ENCODE assay signal across 1 cellular context in the genomic region with DNA sequence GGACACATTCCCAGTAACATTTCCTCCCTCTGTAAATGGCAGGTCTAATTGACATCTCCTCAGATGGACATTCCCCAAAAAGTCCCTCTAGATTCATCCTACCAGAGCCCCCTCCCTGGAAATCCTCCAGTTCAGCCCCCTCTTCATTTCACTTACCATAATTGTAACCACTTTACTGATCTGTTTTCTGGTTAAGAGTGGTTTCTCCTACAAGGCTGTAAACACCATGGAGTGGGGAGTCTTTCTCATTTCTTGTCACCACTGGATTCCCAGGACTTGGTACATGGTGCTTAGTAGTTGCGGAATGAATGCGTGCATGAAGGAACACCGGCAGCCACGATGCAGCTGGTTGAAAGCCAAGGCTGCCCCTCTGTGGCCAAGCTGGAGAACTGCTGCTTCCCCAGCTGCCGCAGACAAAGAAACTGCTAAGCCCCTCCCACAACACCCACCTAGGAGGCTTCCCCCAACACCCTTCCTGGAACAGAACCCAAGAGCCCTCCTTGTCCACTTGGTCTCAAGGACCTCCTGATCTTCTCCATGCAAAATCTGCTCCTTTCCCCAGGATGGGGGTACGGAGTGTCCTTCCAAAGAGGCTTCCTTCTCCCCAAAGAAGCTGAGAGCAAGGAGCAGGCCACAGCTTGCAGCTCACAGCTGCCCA.
TF ChIP-seq lines count a peak whose summit lies in the region.

No MANE protein-coding gene starts in this region.

TF ChIP-seq in K562, 482 proteins besides CTCF, POLR2A, EP300 and RAD21 (continued from another document and continues in another):
- TF ChIP-seq ZBTB34 (CRISPR knock-in tag; IDR thresholded peaks at IDR 0.05), result no peak
- TF ChIP-seq BCL6 (CRISPR knock-in tag; IDR thresholded peaks at IDR 0.05), result peak; percentile 12; the same call in 1 of the 2 replicates
- no peak for TF ChIP-seq ZNF507 (tag; conservative IDR thresholded peaks at IDR 0.05)
- TF ChIP-seq, protein P1, sequence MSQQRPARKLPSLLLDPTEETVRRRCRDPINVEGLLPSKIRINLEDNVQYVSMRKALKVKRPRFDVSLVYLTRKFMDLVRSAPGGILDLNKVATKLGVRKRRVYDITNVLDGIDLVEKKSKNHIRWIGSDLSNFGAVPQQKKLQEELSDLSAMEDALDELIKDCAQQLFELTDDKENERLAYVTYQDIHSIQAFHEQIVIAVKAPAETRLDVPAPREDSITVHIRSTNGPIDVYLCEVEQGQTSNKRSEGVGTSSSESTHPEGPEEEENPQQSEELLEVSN (IDR thresholded peaks at IDR 0.05; ENCODE audit: borderline replicate concordance in 1 of 2, extremely low read depth in 1 of 2, insufficient read depth in 1 of 2, insufficient read length in 1 of 2, low read depth in 1 of 2, low read length in 1 of 2, poor library complexity in 1 of 2, severe bottlenecking in 1 of 2), result peak in 1 of 2 experiments; percentile 54
- TF ChIP-seq, protein P2, sequence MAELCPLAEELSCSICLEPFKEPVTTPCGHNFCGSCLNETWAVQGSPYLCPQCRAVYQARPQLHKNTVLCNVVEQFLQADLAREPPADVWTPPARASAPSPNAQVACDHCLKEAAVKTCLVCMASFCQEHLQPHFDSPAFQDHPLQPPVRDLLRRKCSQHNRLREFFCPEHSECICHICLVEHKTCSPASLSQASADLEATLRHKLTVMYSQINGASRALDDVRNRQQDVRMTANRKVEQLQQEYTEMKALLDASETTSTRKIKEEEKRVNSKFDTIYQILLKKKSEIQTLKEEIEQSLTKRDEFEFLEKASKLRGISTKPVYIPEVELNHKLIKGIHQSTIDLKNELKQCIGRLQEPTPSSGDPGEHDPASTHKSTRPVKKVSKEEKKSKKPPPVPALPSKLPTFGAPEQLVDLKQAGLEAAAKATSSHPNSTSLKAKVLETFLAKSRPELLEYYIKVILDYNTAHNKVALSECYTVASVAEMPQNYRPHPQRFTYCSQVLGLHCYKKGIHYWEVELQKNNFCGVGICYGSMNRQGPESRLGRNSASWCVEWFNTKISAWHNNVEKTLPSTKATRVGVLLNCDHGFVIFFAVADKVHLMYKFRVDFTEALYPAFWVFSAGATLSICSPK (IDR thresholded peaks at IDR 0.05; ENCODE audit: borderline replicate concordance), result no peak
- no peak for TF ChIP-seq FOXJ3 (CRISPR knock-in tag; IDR thresholded peaks at IDR 0.05)
- TF ChIP-seq ZNF408 (CRISPR knock-in tag; IDR thresholded peaks at IDR 0.05; ENCODE audit: low read depth), result no peak; the same call in 1 of the 2 replicates
- TF ChIP-seq MTF1 (CRISPR knock-in tag; IDR thresholded peaks at IDR 0.05; ENCODE audit: borderline replicate concordance), result peak; percentile 78
- TF ChIP-seq SNIP1 (IDR thresholded peaks at IDR 0.05; ENCODE audit: low read depth), result no peak
- peak; percentile 87 for TF ChIP-seq L3MBTL2 (IDR thresholded peaks at IDR 0.05)
- TF ChIP-seq ZNF280A (IDR thresholded peaks at IDR 0.05; ENCODE audit: low read depth, partially characterized antibody), result no peak
- TF ChIP-seq CHD7 (IDR thresholded peaks at IDR 0.05; ENCODE audit: low read depth, low read length), result peak; percentile 75
- TF ChIP-seq EHMT2 (IDR thresholded peaks at IDR 0.05), result no peak
- no peak for TF ChIP-seq DIDO1 (tag; IDR thresholded peaks at IDR 0.05; ENCODE audit: low read depth)
- TF ChIP-seq ZNF696 (CRISPR knock-in tag; conservative IDR thresholded peaks at IDR 0.05), result peak; percentile 63; the same call in 1 of the 2 replicates
- TF ChIP-seq KDM4B (IDR thresholded peaks at IDR 0.05; ENCODE audit: borderline replicate concordance in 2 of 2, low read depth in 1 of 2), result no peak; a peak in 1 of 4 replicates
- peak; percentile 66 for TF ChIP-seq HCFC1 (IDR thresholded peaks at IDR 0.05; ENCODE audit: low read depth, low read length)
- no peak for TF ChIP-seq E4F1 (CRISPR knock-in tag; IDR thresholded peaks at IDR 0.05; ENCODE audit: borderline replicate concordance)
- TF ChIP-seq ZNF699 (CRISPR knock-in tag; IDR thresholded peaks at IDR 0.05; ENCODE audit: insufficient replicate concordance), result no peak
- no peak for TF ChIP-seq NFE2L1 (tag; IDR thresholded peaks at IDR 0.05; ENCODE audit: borderline replicate concordance, low read depth)
- TF ChIP-seq CBX3 (IDR thresholded peaks at IDR 0.05; ENCODE audit: borderline replicate concordance in 1 of 2, low read length in 2 of 2), result peak in 1 of 2 experiments; percentile 95; a peak in 2 of 3 replicates
- peak in 1 of 2 experiments; percentile 56; a peak in 2 of 4 replicates for TF ChIP-seq SIN3A (IDR thresholded peaks at IDR 0.05; ENCODE audit: borderline replicate concordance in 2 of 2, control insufficient read depth in 1 of 2, low read depth in 2 of 2, low read length in 2 of 2)
- TF ChIP-seq SNRNP70 (optimal IDR thresholded peaks at IDR 0.05; ENCODE audit: low read depth, low read length), result no peak
- TF ChIP-seq, protein P3, sequence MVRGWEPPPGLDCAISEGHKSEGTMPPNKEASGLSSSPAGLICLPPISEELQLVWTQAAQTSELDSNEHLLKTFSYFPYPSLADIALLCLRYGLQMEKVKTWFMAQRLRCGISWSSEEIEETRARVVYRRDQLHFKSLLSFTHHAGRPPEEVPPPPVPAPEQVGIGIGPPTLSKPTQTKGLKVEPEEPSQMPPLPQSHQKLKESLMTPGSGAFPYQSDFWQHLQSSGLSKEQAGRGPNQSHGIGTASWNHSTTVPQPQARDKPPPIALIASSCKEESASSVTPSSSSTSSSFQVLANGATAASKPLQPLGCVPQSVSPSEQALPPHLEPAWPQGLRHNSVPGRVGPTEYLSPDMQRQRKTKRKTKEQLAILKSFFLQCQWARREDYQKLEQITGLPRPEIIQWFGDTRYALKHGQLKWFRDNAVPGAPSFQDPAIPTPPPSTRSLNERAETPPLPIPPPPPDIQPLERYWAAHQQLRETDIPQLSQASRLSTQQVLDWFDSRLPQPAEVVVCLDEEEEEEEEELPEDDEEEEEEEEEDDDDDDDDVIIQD (CRISPR knock-in tag; IDR thresholded peaks at IDR 0.05), result peak; percentile 62; the same call in 1 of the 2 replicates
- peak; percentile 75 for TF ChIP-seq DACH1 (IDR thresholded peaks at IDR 0.05; ENCODE audit: partially characterized antibody)
